ENCODE assay signal across 14 cellular contexts in the genomic region with DNA sequence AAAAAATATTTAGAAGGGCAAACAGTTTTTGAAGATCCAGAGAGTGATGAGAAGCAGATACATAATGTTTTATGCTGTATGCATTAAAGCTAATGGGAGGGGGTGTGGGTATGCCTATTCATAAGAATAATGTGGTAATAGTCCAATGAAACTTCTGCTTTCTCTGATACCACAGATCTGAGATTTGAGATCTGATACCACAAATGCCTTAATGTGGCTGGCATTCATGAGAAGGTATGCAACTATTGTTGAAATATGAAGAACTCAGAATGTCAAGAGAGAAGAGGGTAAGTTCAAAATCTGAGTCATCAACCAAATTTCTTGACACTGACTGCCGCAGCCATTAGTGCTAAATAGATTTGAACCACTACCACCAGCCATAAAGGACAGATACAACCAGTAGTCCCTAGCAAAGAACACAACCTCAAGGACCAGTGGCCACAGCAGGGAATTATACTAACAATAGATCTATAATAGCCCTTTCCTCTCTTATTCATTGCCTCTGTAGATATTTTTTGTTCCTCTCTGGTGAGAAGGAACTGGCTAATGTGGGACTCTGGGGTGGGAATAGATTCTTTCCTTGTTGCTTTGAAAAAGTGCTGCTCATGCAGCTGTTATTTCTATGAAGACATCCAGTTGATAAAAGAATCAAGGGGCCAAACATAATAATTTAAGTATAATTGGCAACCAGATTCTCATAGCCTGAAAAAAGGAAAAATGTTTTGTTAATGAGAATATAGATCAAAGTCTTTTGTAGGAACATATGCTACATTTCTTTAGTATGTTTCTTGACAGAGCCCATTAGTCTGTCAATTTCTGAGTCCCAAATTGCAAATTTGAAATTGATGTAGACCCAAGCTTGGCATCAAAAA.
A peak's percentile ranks its signal among the peaks of the same experiment; 100 is the strongest.
DNase-seq lines count a peak whose midpoint lies in the region; ATAC-seq and TF ChIP-seq lines count a peak whose summit lies in the region.
"Had no signal": no experiment of that assay in that cellular context is flagged by ENCODE, and none has a peak within 500 bp of the region (broad histone marks: within the 10 kb centered on the region; RNA-seq: fewer than 3 reads in every experiment).

No MANE protein-coding gene starts in this region.

- no peak overlapping the region for H2AK9ac ChIP-seq in IMR-90 (replicated peaks; ENCODE audit: low read depth, low read length, poor library complexity)

- H3K9me3 Mint-ChIP-seq in naive thymus-derived CD4-positive, alpha-beta T cell, result peaks cover 0 to 8% (median 2%) of the 10 kb centered on the region in 11 donors

- H3K27me3 ChIP-seq in IMR-90 (ENCODE audit: control insufficient read depth, insufficient read depth, low read length) (no peaks in the 10 kb centered on the region), MG63 (no peaks in the 10 kb centered on the region)
- no peaks in the 10 kb centered on the region for H3K27me3 ChIP-seq in naive thymus-derived CD4-positive, alpha-beta T cell (ENCODE audit: control insufficient read depth in 2 of 2, insufficient read depth in 2 of 2, low read length in 2 of 2)

- H2BK20ac ChIP-seq in IMR-90 (ENCODE audit: low read depth, low read length), result no peak overlapping the region

- H3K36me3 Mint-ChIP-seq in naive thymus-derived CD4-positive, alpha-beta T cell, result no peaks in the 10 kb centered on the region
- H3K36me3 Mint-ChIP-seq: T-cell had no signal

- no CpG with 5 or more reads among the region's 1 CpG for WGBS in IMR-90 (ENCODE audit: extremely low coverage in 2 of 2, insufficient read length in 1 of 2), 2 experiments

- H4K8ac ChIP-seq in IMR-90 (ENCODE audit: low read depth in 2 of 2, low read length in 2 of 2), result no peak overlapping the region

- H3K4me3 ChIP-seq in IMR-90 (ENCODE audit: insufficient read depth, low read depth, low read length), result no peak overlapping the region
- no peak overlapping the region for H3K4me3 ChIP-seq in naive thymus-derived CD4-positive, alpha-beta T cell (ENCODE audit: low read length)
- H3K4me3 ChIP-seq in MG63, result no peak overlapping the region

- no peak overlapping the region for H2AFZ ChIP-seq in IMR-90 (replicated peaks; ENCODE audit: low read length, poor library complexity)

- H2BK120ac ChIP-seq in IMR-90 (ENCODE audit: low read depth, low read length), result no peak overlapping the region

- no peak for TF ChIP-seq RAD21 in IMR-90 (IDR thresholded peaks at IDR 0.05; ENCODE audit: low read length)

- H3K4me2 ChIP-seq in IMR-90 (ENCODE audit: low read depth, low read length), result no peak overlapping the region

- no peak overlapping the region for H3K9ac ChIP-seq in IMR-90 (ENCODE audit: low read depth, low read length)

- no peak overlapping the region for H3K27ac Mint-ChIP-seq in naive thymus-derived CD4-positive, alpha-beta T cell
- H3K27ac Mint-ChIP-seq: effector memory CD8-positive, alpha-beta T cell; T-cell had no signal

- POLR2A ChIA-PET in IMR-90 (lab: Charles Lee; ENCODE audit: unreplicated experiment), result no interaction called here
- POLR2A ChIA-PET in naive thymus-derived CD4-positive, alpha-beta T cell (lab: Charles Lee), result no interaction called here

- H2BK5ac ChIP-seq in IMR-90 (ENCODE audit: low read depth, low read length, poor library complexity, severe bottlenecking), result no peak overlapping the region

- in situ Hi-C loops in IMR-90 (cut with MboI; ENCODE audit: low sequenced_read_pairs), result no loop called here

- no peaks in the 10 kb centered on the region for H3K9me3 ChIP-seq in IMR-90 (ENCODE audit: control insufficient read depth, insufficient read depth, low read length)
- H3K9me3 ChIP-seq in naive thymus-derived CD4-positive, alpha-beta T cell (ENCODE audit: control insufficient read depth in 2 of 3, low read length in 3 of 3), result no peaks in the 10 kb centered on the region
- H3K9me3 ChIP-seq in MG63, result no peaks in the 10 kb centered on the region

- no TSS peak for BruUV-seq in IMR-90 (replicated peaks; lab: Mats Ljungman, UMichigan)

- H4K20me1 ChIP-seq in IMR-90 (ENCODE audit: insufficient read depth, low read length), result no peaks in the 10 kb centered on the region

- H3K56ac ChIP-seq in IMR-90 (ENCODE audit: extremely low read depth, insufficient read depth, low read length), result no peak overlapping the region

- dilution Hi-C loops in IMR-90 (cut with HindIII; ENCODE audit: low sequenced_read_pairs, unreplicated experiment), result no loop called here

- H3K27me3 Mint-ChIP-seq in naive thymus-derived CD4-positive, alpha-beta T cell, result peaks cover 0 to 3% (median 0%) of the 10 kb centered on the region in 5 donors
- H3K27me3 Mint-ChIP-seq: effector memory CD8-positive, alpha-beta T cell; T-cell had no signal

- no peak overlapping the region for H3K23ac ChIP-seq in IMR-90 (ENCODE audit: low read depth, low read length)

- no peak overlapping the region for H4K91ac ChIP-seq in IMR-90 (ENCODE audit: insufficient read depth, low read depth, low read length)

- TF ChIP-seq POLR2A in IMR-90 (IDR thresholded peaks at IDR 0.05; ENCODE audit: low read depth, low read length), result no peak

- H3K79me1 ChIP-seq in IMR-90 (ENCODE audit: low read depth in 1 of 2, low read length in 2 of 2), result no peaks in the 10 kb centered on the region

- no peak overlapping the region for H3K4me3 Mint-ChIP-seq in naive thymus-derived CD4-positive, alpha-beta T cell
- H3K4me3 Mint-ChIP-seq: effector memory CD8-positive, alpha-beta T cell; T-cell had no signal

- H3K9me1 ChIP-seq in IMR-90 (ENCODE audit: insufficient read depth, low read length), result no peaks in the 10 kb centered on the region

- no peak overlapping the region for H3K18ac ChIP-seq in IMR-90 (ENCODE audit: low read depth, low read length)

- no peak overlapping the region for H3K4ac ChIP-seq in IMR-90 (ENCODE audit: low read depth, low read length)

- peak; percentile 40 for ATAC-seq in GM18502 (IDR thresholded peaks at IDR 0.05; ENCODE audit: poor library complexity, unreplicated experiment)
- no peak for ATAC-seq in IMR-90 (ENCODE audit: low read depth)
- ATAC-seq in naive thymus-derived CD4-positive, alpha-beta T cell, result peak; percentile 57
- ATAC-seq: effector memory CD8-positive, alpha-beta T cell; left colon; T-cell had no signal

- no peak overlapping the region for H3K27ac ChIP-seq in IMR-90 (ENCODE audit: insufficient read depth, low read length)
- no peak overlapping the region for H3K27ac ChIP-seq in naive thymus-derived CD4-positive, alpha-beta T cell (ENCODE audit: low read depth, low read length)

- peak overlapping the region; percentile 23; the same call in 1 of the 3 replicates for H2BK15ac ChIP-seq in IMR-90 (ENCODE audit: low read depth, low read length)

- no peak overlapping the region for H4K5ac ChIP-seq in IMR-90 (ENCODE audit: low read depth, low read length)

- TF ChIP-seq CTCF in IMR-90 (conservative IDR thresholded peaks at IDR 0.05; ENCODE audit: low read depth, low read length), result no peak

- no peak overlapping the region for H2AK5ac ChIP-seq in IMR-90 (ENCODE audit: low read depth, low read length)

- CTCF ChIA-PET in IMR-90 (lab: Yijun Ruan, JAX), result no interaction called here
- CTCF ChIA-PET in naive thymus-derived CD4-positive, alpha-beta T cell (lab: Charles Lee), result no interaction called here

- intact Hi-C loops in IMR-90 (cut with micrococcal nuclease), result no loop called here
- intact Hi-C loops in naive thymus-derived CD4-positive, alpha-beta T cell (cut with micrococcal nuclease), result no loop called here

- DNase-seq in IMR-90 (no peak), SW480 (ENCODE audit: low spot score) (peak; percentile 71), retina (no peak), MG63 (no peak), RKO (ENCODE audit: low spot score) (no peak)
- DNase-seq in naive thymus-derived CD4-positive, alpha-beta T cell, result no peak
- DNase-seq in stimulated activated CD8-positive, alpha-beta memory T cell treated with anti-CD3 and anti-CD28 coated beads, Interleukin-4, amount 100 ng/mL, for 48 hours, result no peak
- DNase-seq: activated CD4-positive, alpha-beta T cell treated with anti-CD3 and anti-CD28 coated beads, Interleukin-2, amount 50 U/mL, for 1 hour; effector memory CD8-positive, alpha-beta T cell; Kasumi-1; left colon; NCI-H2081 treated with DMSO at 0.1 percent for 48 hours; T-cell had no signal

- peaks cover 0 to 3% (median 0%) of the 10 kb centered on the region in 7 donors for H3K4me1 Mint-ChIP-seq in naive thymus-derived CD4-positive, alpha-beta T cell

- peaks cover 2% of the 10 kb centered on the region; the same call in 1 of the 2 replicates for H3K4me1 ChIP-seq in IMR-90 (ENCODE audit: control insufficient read depth, insufficient read depth, low read length)
- H3K4me1 ChIP-seq in naive thymus-derived CD4-positive, alpha-beta T cell (ENCODE audit: control insufficient read depth in 2 of 2, insufficient read depth in 2 of 2, low read length in 2 of 2), result no peaks in the 10 kb centered on the region

- no peaks in the 10 kb centered on the region for H3K36me3 ChIP-seq in IMR-90 (ENCODE audit: control insufficient read depth, insufficient read depth, low read length)
- H3K36me3 ChIP-seq in naive thymus-derived CD4-positive, alpha-beta T cell (ENCODE audit: control insufficient read depth in 2 of 3, insufficient read depth in 3 of 3, low read length in 3 of 3), result no peaks in the 10 kb centered on the region
- no peaks in the 10 kb centered on the region for H3K36me3 ChIP-seq in MG63

- H3K14ac ChIP-seq in IMR-90 (replicated peaks; ENCODE audit: low read depth, low read length), result no peak overlapping the region

TF ChIP-seq in IMR-90, 13 proteins besides CTCF, POLR2A, EP300 and RAD21:
- TF ChIP-seq MAZ (IDR thresholded peaks at IDR 0.05; ENCODE audit: borderline replicate concordance, low read depth, low read length) (no peak), NFE2L2 (IDR thresholded peaks at IDR 0.05; ENCODE audit: low read depth, low read length) (no peak), FOS (IDR thresholded peaks at IDR 0.05; ENCODE audit: low read depth, low read length) (no peak), MXI1 (IDR thresholded peaks at IDR 0.05; ENCODE audit: borderline replicate concordance, low read depth, low read length) (no peak), RFX5 (IDR thresholded peaks at IDR 0.05; ENCODE audit: low read depth, low read length) (no peak), SMC3 (IDR thresholded peaks at IDR 0.05; ENCODE audit: low read depth, low read length) (no peak)
- TF ChIP-seq, protein P1, sequence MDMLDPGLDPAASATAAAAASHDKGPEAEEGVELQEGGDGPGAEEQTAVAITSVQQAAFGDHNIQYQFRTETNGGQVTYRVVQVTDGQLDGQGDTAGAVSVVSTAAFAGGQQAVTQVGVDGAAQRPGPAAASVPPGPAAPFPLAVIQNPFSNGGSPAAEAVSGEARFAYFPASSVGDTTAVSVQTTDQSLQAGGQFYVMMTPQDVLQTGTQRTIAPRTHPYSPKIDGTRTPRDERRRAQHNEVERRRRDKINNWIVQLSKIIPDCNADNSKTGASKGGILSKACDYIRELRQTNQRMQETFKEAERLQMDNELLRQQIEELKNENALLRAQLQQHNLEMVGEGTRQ (IDR thresholded peaks at IDR 0.05; ENCODE audit: low read depth, low read length), result no peak
